In the genomic region with DNA sequence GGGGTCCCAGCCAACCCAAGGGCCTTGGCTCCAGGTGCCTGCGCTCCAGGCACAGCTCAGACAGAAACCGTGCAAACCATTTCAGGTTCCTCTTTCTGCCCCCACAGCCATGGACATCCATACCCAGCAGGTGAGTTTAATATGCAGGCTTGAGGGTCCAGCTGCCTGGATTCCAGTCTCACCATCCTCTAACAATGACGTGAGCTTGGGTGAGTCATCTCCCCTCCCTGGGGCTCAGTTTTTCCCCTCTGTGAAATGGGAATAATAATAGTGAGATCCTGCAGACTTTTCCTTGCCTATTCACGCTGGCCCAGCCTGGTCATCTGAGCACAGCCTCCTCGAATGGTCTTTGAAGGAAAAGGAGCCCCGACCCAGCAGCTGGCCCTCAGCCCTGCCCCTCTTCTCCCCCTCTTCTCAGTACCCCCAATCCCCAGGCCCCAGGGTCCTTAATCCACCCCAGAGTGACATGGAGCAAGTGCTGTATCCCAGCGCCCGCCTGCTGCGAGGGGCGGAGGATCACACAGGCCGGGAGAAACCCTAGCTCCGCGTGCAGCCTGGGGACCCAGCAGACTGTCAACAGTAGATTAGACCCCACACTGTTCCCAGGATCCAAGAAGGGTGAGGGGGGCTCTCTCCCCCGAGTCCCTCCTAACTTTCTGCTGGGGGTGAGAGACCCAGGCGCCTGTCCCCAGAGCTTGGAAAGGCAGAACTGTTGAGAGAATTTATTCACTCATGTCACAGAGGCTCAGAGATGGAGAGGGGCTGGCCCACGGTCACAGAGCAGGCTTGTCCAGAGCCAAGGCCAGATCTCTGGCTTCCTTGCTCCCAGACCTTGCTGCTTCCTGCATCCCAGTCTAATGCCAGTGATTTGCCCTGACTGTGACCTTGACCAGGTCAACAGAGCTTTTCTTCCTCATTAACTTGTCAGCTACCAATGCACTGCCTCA, we compare ENCODE assay signal across 25 cellular contexts. TPM values are rescaled to one million over a fixed set of nuclear protein-coding genes. Genes with fewer than 3 reads are reported as not detected.
A peak's percentile ranks its signal among the peaks of the same experiment; 100 is the strongest.
DNase-seq lines count a peak whose midpoint lies in the region; ATAC-seq, FAIRE-seq and TF ChIP-seq lines count a peak whose summit lies in the region.
"Had no signal": no experiment of that assay in that cellular context is flagged by ENCODE, and none has a peak within 500 bp of the region (broad histone marks: within the 10 kb centered on the region; RNA-seq: fewer than 3 reads in every experiment).

No MANE protein-coding gene starts in this region.

- H3K9ac ChIP-seq in kidney (ENCODE audit: low read length in 2 of 2) = no peak overlapping the region

- WGBS in A549 (ENCODE audit: missing lambda C conversion rate) = 39% methylated on average over 9 of the region's 16 CpGs

- DNase-seq in A549 (ENCODE audit: low read depth in 1 of 2, low spot score in 1 of 2) (no peak), SJCRH30 (peak; percentile 51 to 60), kidney (peak; percentile 9), posterior vena cava (ENCODE audit: low spot score) (peak; percentile 64), activated T-cell treated with anti-CD3 and anti-CD28 coated beads for 4 hours (no peak)
- no peak for DNase-seq in activated CD4-positive, alpha-beta T cell treated with anti-CD3 and anti-CD28 coated beads for 4 hours
- DNase-seq: 8988T; C1 segment of cervical spinal cord; Calu3; CD4-positive, alpha-beta memory T cell; COR-L47; DMS53; DMS79 treated with DMSO at 0.1 percent for 48 hours; GF-D8; GOT3; H9 had no signal

- POLR2A ChIA-PET in A549 (lab: Yijun Ruan, JAX) = no interaction called here

- CTCF ChIA-PET in A549 (lab: Yijun Ruan, JAX) = interaction anchor here (0.9 to 1.9 kb wide), 6 partner anchors 9 to 229 kb away, joined by 4 to 7 read pairs (median 5); no protein-coding TSS in a partner anchor

- H3K4me3 ChIP-seq in A549 = no peak overlapping the region
- no peak overlapping the region for H3K4me3 ChIP-seq in SJCRH30
- no peak overlapping the region for H3K4me3 ChIP-seq in kidney (ENCODE audit: low read length in 2 of 2)

- peaks cover 5% of the 10 kb centered on the region; the same call in 1 of the 3 replicates for H3K4me1 ChIP-seq in A549
- peaks cover 36% of the 10 kb centered on the region for H3K4me1 ChIP-seq in SJCRH30
- H3K4me1 ChIP-seq in kidney (ENCODE audit: control insufficient read depth in 1 of 2, insufficient read depth in 1 of 2, low read depth in 1 of 2, low read length in 2 of 2) = no peaks in the 10 kb centered on the region

- H3K27ac ChIP-seq in A549 = no peak overlapping the region
- no peak overlapping the region for H3K27ac ChIP-seq in SJCRH30
- H3K27ac ChIP-seq in kidney (ENCODE audit: low read depth in 2 of 2, low read length in 2 of 2) = no peak overlapping the region

- no peak for TF ChIP-seq RAD21 in A549 (conservative IDR thresholded peaks at IDR 0.05 in 1 of 2, IDR thresholded peaks at IDR 0.05 in 1 of 2)

- H3K27me3 ChIP-seq in SJCRH30 = no peaks in the 10 kb centered on the region

- intact Hi-C loops in kidney (cut with DNase I) = no loop called here
- intact Hi-C loops in posterior vena cava (cut with DNase I) = no loop called here

- ATAC-seq in A549 = no peak
- no peak for ATAC-seq in HG03280 (IDR thresholded peaks at IDR 0.05; ENCODE audit: unreplicated experiment)
- ATAC-seq: HCT116 had no signal

- no peak overlapping the region for H3K4me2 ChIP-seq in A549

- H3K9me3 ChIP-seq in A549 (no peaks in the 10 kb centered on the region), SJCRH30 (replicated peaks) (no peaks in the 10 kb centered on the region), kidney (ENCODE audit: control insufficient read depth in 1 of 2, low read length in 2 of 2) (no peaks in the 10 kb centered on the region)

- TF ChIP-seq CTCF in A549 (IDR thresholded peaks at IDR 0.05) (no peak), kidney (IDR thresholded peaks at IDR 0.05; ENCODE audit: borderline replicate concordance, extremely low read depth, insufficient read depth) (no peak)

- FAIRE-seq in A549 (lab: Jason Lieb, UNC) (no peak), kidney (lab: Jason Lieb, UNC) (no peak)
- FAIRE-seq: GM12891, GM18507 had no signal

- no peak for TF ChIP-seq EP300 in A549 (IDR thresholded peaks at IDR 0.05)

- H3K36me3 ChIP-seq in SJCRH30 (no peaks in the 10 kb centered on the region), kidney (ENCODE audit: control insufficient read depth in 1 of 2, insufficient read depth in 2 of 2, low read length in 2 of 2) (no peaks in the 10 kb centered on the region)

- TF ChIP-seq POLR2A in A549 (IDR thresholded peaks at IDR 0.05; ENCODE audit: low read length) = no peak

TF ChIP-seq in A549, 52 proteins besides CTCF, POLR2A, EP300 and RAD21:
- TF ChIP-seq HDAC2 (IDR thresholded peaks at IDR 0.05) = no peak
- TF ChIP-seq CBX2 (IDR thresholded peaks at IDR 0.05; ENCODE audit: borderline replicate concordance, low read depth) = no peak
- TF ChIP-seq FOSL2 (IDR thresholded peaks at IDR 0.05) = no peak
- peak; percentile 6; the same call in 1 of the 2 replicates for TF ChIP-seq FOSL2 (CRISPR knock-in tag; IDR thresholded peaks at IDR 0.05)
- no peak for TF ChIP-seq RARB (CRISPR knock-in tag; IDR thresholded peaks at IDR 0.05)
- no peak for TF ChIP-seq FOSB (CRISPR knock-in tag; IDR thresholded peaks at IDR 0.05)

RNA-seq across cellular contexts. Expression of gene TAS1R2, which starts 49.2 kb away (rescaled TPM):
- polyA plus RNA-seq in A549 (2011; rRNA removed) = not detected in 2 replicates
- not detected in 2 replicates for polyA plus RNA-seq in A549 (2012; cell fraction: cytosol; rRNA removed)
- not detected in 2 replicates for polyA plus RNA-seq in A549 (2012; cell fraction: nucleus; rRNA removed)
- not detected in 3 replicates for polyA plus RNA-seq in A549 (2017; fragmentation: RNase III; extraction: RNeasy Plus Mini Kit Qiagen cat#74134 plus additional on column Dnase treatment)
- not detected in 2 replicates for polyA minus RNA-seq in A549 (2011; rRNA and poly(A)+ RNA removed)
- not detected in 2 replicates for total RNA-seq in SJCRH30 (2014; rRNA removed; shearing (Covaris generic))
- total RNA-seq in kidney = not detected
- not detected for polyA plus RNA-seq in kidney (ENCODE audit: insufficient read depth, low read depth, low replicate concordance)
- total RNA-seq in posterior vena cava = not detected
- total RNA-seq: A673; Calu3; CD4-positive, alpha-beta memory T cell; Daoy; G401; H9 had no signal
- polyA plus RNA-seq: AG04450; BJ; CD4-positive, alpha-beta memory T cell had no signal

Comparison
In these comparisons a context has a peak if more than half of its experiments do, and no peak if none do; other contexts are left out.
1. DNase-seq: peak in SJCRH30 (2 of 2), kidney (single experiment) and posterior vena cava (single experiment); none in A549 (0 of 2), activated CD4-positive, alpha-beta T cell treated with anti-CD3 and anti-CD28 coated beads for 4 hours (0 of 2) and activated T-cell treated with anti-CD3 and anti-CD28 coated beads for 4 hours (single experiment).